In the genomic region with DNA sequence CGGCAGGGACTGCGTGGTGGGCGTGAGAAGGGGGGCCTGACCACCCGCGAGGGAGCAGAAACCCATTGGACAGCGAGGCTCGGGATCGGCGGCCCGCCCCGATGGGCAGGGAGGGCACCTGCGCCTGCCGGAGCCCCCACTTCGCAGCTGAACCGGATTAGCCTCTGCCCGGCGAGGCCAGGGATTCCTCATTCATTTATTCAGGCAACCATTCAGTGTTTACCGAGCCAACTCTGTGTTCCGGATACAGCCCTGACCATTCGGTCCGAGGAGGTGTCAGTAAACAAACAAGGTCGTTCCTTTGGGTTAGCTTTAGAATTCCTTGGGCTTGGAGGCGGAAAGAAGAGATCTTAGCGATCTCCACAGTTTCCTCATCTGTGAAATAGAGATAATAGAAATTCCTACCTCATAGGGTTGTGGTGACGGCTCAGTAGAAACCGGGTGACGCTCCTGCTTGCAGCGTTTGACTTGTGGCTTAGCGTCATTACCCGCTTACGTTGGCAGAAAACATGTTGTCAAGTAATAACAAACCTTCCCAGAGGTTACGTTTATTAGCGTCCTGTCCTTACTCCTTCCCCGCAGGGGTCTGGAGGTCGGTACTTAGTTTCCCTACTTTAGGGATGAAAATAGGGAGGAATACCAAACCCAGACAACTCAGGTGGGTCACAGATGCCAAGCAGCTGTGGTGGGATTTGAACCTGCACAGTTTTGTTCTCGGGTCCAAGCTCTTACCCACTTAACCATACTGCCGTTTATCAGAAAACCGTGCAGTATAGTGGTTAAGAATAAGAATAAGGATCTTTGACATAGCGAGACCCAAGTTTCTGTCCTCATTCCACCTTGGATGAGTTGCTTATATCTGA, we compare ENCODE assay signal across 8 cellular contexts. TPM values are rescaled to one million over a fixed set of nuclear protein-coding genes. Genes with fewer than 3 reads are reported as not detected.
DNase-seq lines count a peak whose midpoint lies in the region; ATAC-seq and TF ChIP-seq lines count a peak whose summit lies in the region.

No MANE protein-coding gene starts in this region.

- H3K36me3 ChIP-seq in mammary epithelial cell (ENCODE audit: insufficient read depth, low read length), result peaks cover 3% of the 10 kb centered on the region

- no peaks in the 10 kb centered on the region for H3K9me3 ChIP-seq in mammary epithelial cell (replicated peaks; ENCODE audit: insufficient read depth, low read length)

- H3K4me3 ChIP-seq in mammary epithelial cell (replicated peaks in 1 of 3; ENCODE audit: insufficient read depth in 1 of 3, low read depth in 2 of 3, low read length in 3 of 3), result peak overlapping the region; percentile 64 to 97 (median 96)

- H3K4me2 ChIP-seq in mammary epithelial cell (ENCODE audit: insufficient read depth, low read depth, low read length), result peak overlapping the region; percentile 92

- 2% methylated on average over 26 of the region's 39 CpGs for WGBS in mammary epithelial cell (ENCODE audit: low coverage, missing lambda C conversion rate)

- no peaks in the 10 kb centered on the region for H4K20me1 ChIP-seq in mammary epithelial cell (ENCODE audit: insufficient read depth, low read length)

- peaks cover 15% of the 10 kb centered on the region for H3K4me1 ChIP-seq in mammary epithelial cell (ENCODE audit: insufficient read depth, low read length)

- BruUV-seq in mammary epithelial cell (replicated peaks; lab: Mats Ljungman, UMichigan), result TSS peak; percentile 100

- TF ChIP-seq CTCF in VCaP (conservative IDR thresholded peaks at IDR 0.05) (no peak), mammary epithelial cell (conservative IDR thresholded peaks at IDR 0.05 in 1 of 2, IDR thresholded peaks at IDR 0.05 in 1 of 2; ENCODE audit: extremely low read depth in 1 of 2, insufficient read depth in 1 of 2, low read depth in 1 of 2, low read length in 2 of 2) (no peak)

- dilution Hi-C loops in mammary epithelial cell (cut with HindIII; ENCODE audit: low sequenced_read_pairs), result no loop called here

- intact Hi-C loops in mammary epithelial cell (cut with micrococcal nuclease), result loop anchor here (1.0 to 10.0 kb wide), 5 partner anchors 49 to 293 kb away; a partner anchor contains a TSS

- peak overlapping the region; percentile 83 for H2AFZ ChIP-seq in mammary epithelial cell (ENCODE audit: low read depth, low read length)

- ATAC-seq in GM18502 (IDR thresholded peaks at IDR 0.05; ENCODE audit: poor library complexity, unreplicated experiment) (peak; percentile 29), HG03064 (IDR thresholded peaks at IDR 0.05; ENCODE audit: low read depth, unreplicated experiment) (peak; percentile 37), GM21737 (IDR thresholded peaks at IDR 0.05; ENCODE audit: unreplicated experiment) (no peak)

- peak overlapping the region; percentile 97 for H3K9ac ChIP-seq in mammary epithelial cell (ENCODE audit: insufficient read depth, low read length)

- CTCF ChIA-PET in mammary epithelial cell (lab: Charles Lee; ENCODE audit: low non-redundant PET), result interaction anchor here (0.8 kb wide), 1 partner anchor 112 kb away, joined by 3 read pairs; no protein-coding TSS in a partner anchor

- no peaks in the 10 kb centered on the region for H3K27me3 ChIP-seq in mammary epithelial cell (ENCODE audit: insufficient read depth, low read length)

- in situ Hi-C loops in mammary epithelial cell (cut with MboI; ENCODE audit: low sequenced_read_pairs in 2 of 2), result loop anchor here in 1 of 2 donors (5.0 kb wide), 1 partner anchor 101 kb away; no protein-coding TSS in a partner anchor

- DNase-seq in NCI-H2171 (lab: John Stamatoyannopoulos, UW) (peak; percentile 67), mammary epithelial cell (peak; percentile 96), inferior parietal cortex (ENCODE audit: extremely low spot score) (peak; percentile 88), smooth muscle cell of the brain vasculature (ENCODE audit: low read depth, low spot score) (peak; percentile 81)

- H3K79me2 ChIP-seq in mammary epithelial cell (ENCODE audit: insufficient read depth, low read length), result peaks cover 55% of the 10 kb centered on the region

- peak overlapping the region; percentile 90 for H3K27ac ChIP-seq in VCaP
- peak overlapping the region; percentile 95 for H3K27ac ChIP-seq in mammary epithelial cell (ENCODE audit: insufficient read depth, low read depth, low read length)

RNA-seq across cellular contexts. Expression of a gene that starts 0.9 kb away (rescaled TPM):
- total RNA-seq in mammary epithelial cell, result 10 to 100 TPM; 22.7 to 41.1 TPM
- 50.3 TPM for polyA plus RNA-seq in mammary epithelial cell
- polyA minus RNA-seq in mammary epithelial cell, result 213 TPM
